8 cellular contexts compared by ENCODE assay signal in genomic region chr19:52943134-52943883, GRCh38. TPM values are rescaled to one million over a fixed set of nuclear protein-coding genes. Genes with fewer than 3 reads are reported as not detected.
DNase-seq lines count a peak whose midpoint lies in the region; ATAC-seq and TF ChIP-seq lines count a peak whose summit lies in the region.

No MANE protein-coding gene starts in this region.

- H3K4me1 ChIP-seq in lower lobe of right lung (peaks cover 24% of the 10 kb centered on the region), tibial artery (peaks cover 0 to 18% (median 8%) of the 10 kb centered on the region in 4 donors)

- peaks cover 20% of the 10 kb centered on the region for H3K4me1 Mint-ChIP-seq in activated T-cell treated with anti-CD3 and anti-CD28 coated beads, Interleukin-2, amount 50 U/mL, for 4 hours (ENCODE audit: low read depth)

- in situ Hi-C loops in astrocyte of the spinal cord (cut with HindIII; ENCODE audit: low sequenced_read_pairs): no loop called here

- H3K9me3 ChIP-seq in lower lobe of right lung (peaks cover 18% of the 10 kb centered on the region), tibial artery (peaks cover 3 to 27% (median 21%) of the 10 kb centered on the region in 3 donors)

- no peaks in the 10 kb centered on the region for H3K36me3 ChIP-seq in lower lobe of right lung
- H3K36me3 ChIP-seq in tibial artery: peaks cover 0 to 4% (median 0%) of the 10 kb centered on the region in 3 donors

- no peaks in the 10 kb centered on the region for H3K27me3 Mint-ChIP-seq in activated T-cell treated with anti-CD3 and anti-CD28 coated beads, Interleukin-2, amount 50 U/mL, for 4 hours (ENCODE audit: low read depth)

- DNase-seq in activated T-cell treated with anti-CD3 and anti-CD28 coated beads, Interleukin-2, amount 50 U/mL, for 4 hours: no peak
- DNase-seq in activated T-cell treated with anti-CD3 and anti-CD28 coated beads, Interleukin-2, amount 50 U/mL, for 1 hour: no peak
- no peak for DNase-seq in astrocyte of the spinal cord (ENCODE audit: low read depth, low spot score)
- no peak for DNase-seq in lower lobe of right lung
- DNase-seq in tibial artery: peak in 1 of 2 donors; percentile 51
- DNase-seq in hepatic stellate cell (ENCODE audit: low spot score): no peak

- ATAC-seq in activated T-cell treated with anti-CD3 and anti-CD28 coated beads, Interleukin-2, amount 50 U/mL, for 4 hours: peak in 1 of 2 donors; percentile 13
- ATAC-seq in lower lobe of right lung (no peak), HG03135 (IDR thresholded peaks at IDR 0.05; ENCODE audit: unreplicated experiment) (no peak), GM19455 (IDR thresholded peaks at IDR 0.05; ENCODE audit: unreplicated experiment) (no peak)

- peak overlapping the region; percentile 94 for H3K4me3 Mint-ChIP-seq in activated T-cell treated with anti-CD3 and anti-CD28 coated beads, Interleukin-2, amount 50 U/mL, for 4 hours

- intact Hi-C loops in lower lobe of right lung (cut with DNase I): no loop called here
- intact Hi-C loops in tibial artery (cut with DNase I; ENCODE audit: low total_unique reads): loop anchor here (2.0 to 10.0 kb wide), 2 partner anchors 19 to 161 kb away; partner anchors contain the start of genes ZNF160 and ZNF816

- peak overlapping the region; percentile 80 for H3K27ac ChIP-seq in lower lobe of right lung
- peak overlapping the region; percentile 87 to 96 for H3K27ac ChIP-seq in tibial artery

- H3K9me3 Mint-ChIP-seq in activated T-cell treated with anti-CD3 and anti-CD28 coated beads, Interleukin-2, amount 50 U/mL, for 4 hours: peaks cover 28% of the 10 kb centered on the region

- TF ChIP-seq CTCF in astrocyte of the spinal cord (IDR thresholded peaks at IDR 0.05; ENCODE audit: low read depth, low read length) (no peak), lower lobe of right lung (IDR thresholded peaks at IDR 0.05) (no peak), tibial artery (IDR thresholded peaks at IDR 0.05) (no peak)

- H3K27me3 ChIP-seq in lower lobe of right lung (ENCODE audit: low read depth): no peaks in the 10 kb centered on the region
- H3K27me3 ChIP-seq in tibial artery: no peaks in the 10 kb centered on the region

- H3K4me3 ChIP-seq in astrocyte of the spinal cord (ENCODE audit: low read depth, low read length) (peak overlapping the region; percentile 86), lower lobe of right lung (peak overlapping the region; percentile 65), tibial artery (peak overlapping the region; percentile 73 to 90)

- peaks cover 9% of the 10 kb centered on the region for H3K36me3 Mint-ChIP-seq in activated T-cell treated with anti-CD3 and anti-CD28 coated beads, Interleukin-2, amount 50 U/mL, for 4 hours (ENCODE audit: insufficient read depth)

RNA-seq across cellular contexts. Expression of gene ZNF816, which starts 19.4 kb away (rescaled TPM):
- 1 to 10 TPM; 4.0 to 4.7 (median 4.6) TPM for total RNA-seq in activated T-cell treated with anti-CD3 and anti-CD28 coated beads, Interleukin-2, amount 50 U/mL, for 4 hours
- total RNA-seq in lower lobe of right lung: 12.0 TPM

RNA-seq across cellular contexts. Expression of gene ZNF888, which starts 20.1 kb away (rescaled TPM):
- total RNA-seq in activated T-cell treated with anti-CD3 and anti-CD28 coated beads, Interleukin-2, amount 50 U/mL, for 4 hours: 1 to 10 TPM in 1 of 3 donors, under 1 TPM in 2; 0.74 to 1.3 (median 0.98) TPM
- 8.8 TPM for total RNA-seq in lower lobe of right lung

RNA-seq across cellular contexts. Expression of gene ZNF320, which starts 45.9 kb away (rescaled TPM):
- total RNA-seq in activated T-cell treated with anti-CD3 and anti-CD28 coated beads, Interleukin-2, amount 50 U/mL, for 4 hours: 10 to 100 TPM in 1 of 3 donors, 1 to 10 TPM in 2; 3.0 to 10.9 (median 3.4) TPM
- total RNA-seq in lower lobe of right lung: 19.7 TPM
